9 cellular contexts compared by ENCODE assay signal in the genomic region with DNA sequence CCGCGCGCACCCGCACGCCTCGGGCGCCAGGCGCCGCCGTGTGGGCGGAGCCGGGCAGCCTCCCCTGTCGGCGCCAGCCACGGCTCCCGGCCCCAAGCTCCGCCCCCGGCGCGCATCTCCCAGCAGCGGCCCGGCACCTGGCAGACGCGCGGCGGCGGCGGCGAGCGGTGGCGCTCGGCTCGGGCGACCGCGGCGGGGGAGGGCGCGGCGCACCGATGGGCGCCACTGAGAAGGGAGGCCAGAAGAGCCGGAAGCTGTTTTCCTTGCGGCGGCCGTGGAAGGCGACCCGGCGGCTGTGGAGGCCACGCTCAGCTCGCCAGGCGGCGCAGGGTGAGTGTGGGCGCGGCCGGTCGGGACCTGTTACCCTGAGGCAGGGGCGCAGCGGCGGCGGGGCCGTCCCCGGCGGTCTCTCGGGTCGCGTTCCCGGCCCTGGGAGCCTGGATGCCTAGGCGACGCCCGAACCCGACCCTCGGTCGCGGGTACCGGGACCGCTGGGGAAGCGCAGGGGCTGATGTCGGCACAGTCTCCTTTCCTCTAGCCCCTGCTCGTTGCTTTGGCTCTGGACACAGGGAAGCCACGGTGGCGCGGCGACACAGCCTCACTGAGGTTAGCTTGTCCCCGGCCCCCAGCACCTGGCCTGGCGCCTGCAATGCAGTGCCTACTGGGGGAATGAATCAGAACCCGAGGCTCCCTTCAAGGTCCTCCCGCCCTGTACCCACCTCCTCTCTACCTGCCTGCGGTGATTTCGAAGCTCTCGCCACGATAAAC. TPM values are rescaled to one million over a fixed set of nuclear protein-coding genes. Genes with fewer than 3 reads are reported as not detected.
A peak's percentile ranks its signal among the peaks of the same experiment; 100 is the strongest.
DNase-seq lines count a peak whose midpoint lies in the region; ATAC-seq, FAIRE-seq and TF ChIP-seq lines count a peak whose summit lies in the region.
"Had no signal": no experiment of that assay in that cellular context is flagged by ENCODE, and none has a peak within 500 bp of the region (broad histone marks: within the 10 kb centered on the region; RNA-seq: fewer than 3 reads in every experiment).

No MANE protein-coding gene starts in this region.

- peak; percentile 55 for TF ChIP-seq CTCF in C4-2B (conservative IDR thresholded peaks at IDR 0.05)

- no peaks in the 10 kb centered on the region for H3K9me3 Mint-ChIP-seq in activated CD4-positive, alpha-beta memory T cell treated with anti-CD3 and anti-CD28 coated beads for 36 hours
- H3K9me3 Mint-ChIP-seq in memory B cell = no peaks in the 10 kb centered on the region

- no peak overlapping the region for H3K27ac Mint-ChIP-seq in activated CD4-positive, alpha-beta memory T cell treated with anti-CD3 and anti-CD28 coated beads for 36 hours
- H3K27ac Mint-ChIP-seq in memory B cell = no peak overlapping the region

- H3K4me1 Mint-ChIP-seq in activated CD4-positive, alpha-beta memory T cell treated with anti-CD3 and anti-CD28 coated beads for 36 hours (ENCODE audit: low read depth) = peaks cover 17% of the 10 kb centered on the region
- peaks cover 14% of the 10 kb centered on the region for H3K4me1 Mint-ChIP-seq in memory B cell

- DNase-seq in GM19239 (ENCODE audit: insufficient read length, low spot score) = peak; percentile 92
- peak; percentile 62 for DNase-seq in NCI-H526 treated with DMSO at 0.1 percent for 48 hours (lab: John Stamatoyannopoulos, UW)
- DNase-seq in activated CD4-positive, alpha-beta memory T cell treated with anti-CD3 and anti-CD28 coated beads for 36 hours = peak; percentile 89
- peak; percentile 86 for DNase-seq in ecto neural progenitor cell (ENCODE audit: low spot score)
- peak; percentile 74 to 76 for DNase-seq in memory B cell (ENCODE audit: low spot score in 2 of 2)
- peak; percentile 63 for DNase-seq in stimulated activated CD8-positive, alpha-beta memory T cell treated with anti-CD3 and anti-CD28 coated beads, Interleukin-12 subunit alpha, Interleukin-12 subunit beta, amount 100 ng/mL, for 24 hours (ENCODE audit: extremely low read depth)

- no peaks in the 10 kb centered on the region for H3K36me3 Mint-ChIP-seq in activated CD4-positive, alpha-beta memory T cell treated with anti-CD3 and anti-CD28 coated beads for 36 hours
- H3K36me3 Mint-ChIP-seq in memory B cell = no peaks in the 10 kb centered on the region

- H3K27me3 Mint-ChIP-seq in activated CD4-positive, alpha-beta memory T cell treated with anti-CD3 and anti-CD28 coated beads for 36 hours = peaks cover 10% of the 10 kb centered on the region
- H3K27me3 Mint-ChIP-seq in memory B cell = peaks cover 11% of the 10 kb centered on the region

- FAIRE-seq in GM19239 (lab: Jason Lieb, UNC) = no peak
- FAIRE-seq: endometrium had no signal

- peak overlapping the region; percentile 38 for H3K27ac ChIP-seq in C4-2B

- POLR2A ChIA-PET in activated CD4-positive, alpha-beta memory T cell treated with anti-CD3 and anti-CD28 coated beads for 36 hours (lab: Charles Lee) = interaction anchor here (0.6 to 1.3 kb wide), 4 partner anchors 12 to 431 kb away, joined by 3 to 8 read pairs (median 4); no protein-coding TSS in a partner anchor

- intact Hi-C loops in activated CD4-positive, alpha-beta memory T cell treated with anti-CD3 and anti-CD28 coated beads for 36 hours (cut with micrococcal nuclease) = loop anchor here (1.0 to 2.0 kb wide), 5 partner anchors 24 to 186 kb away; a partner anchor contains a TSS

- CTCF ChIA-PET in activated CD4-positive, alpha-beta memory T cell treated with anti-CD3 and anti-CD28 coated beads for 36 hours (lab: Charles Lee) = interaction anchor here (0.8 to 1.5 kb wide), 7 partner anchors 18 to 176 kb away, joined by 3 to 10 read pairs (median 5); a partner anchor contains a TSS

- ATAC-seq in HG03432 (IDR thresholded peaks at IDR 0.05; ENCODE audit: unreplicated experiment) = peak; percentile 98
- peak; percentile 95 for ATAC-seq in memory B cell (ENCODE audit: low read depth)

- peak overlapping the region; percentile 84 for H3K4me3 Mint-ChIP-seq in activated CD4-positive, alpha-beta memory T cell treated with anti-CD3 and anti-CD28 coated beads for 36 hours
- H3K4me3 Mint-ChIP-seq in memory B cell = peak overlapping the region; percentile 84

RNA-seq across cellular contexts. Expression of a gene that starts 54.8 kb away (rescaled TPM):
- total RNA-seq in activated CD4-positive, alpha-beta memory T cell treated with anti-CD3 and anti-CD28 coated beads for 36 hours = 1 to 10 TPM; 3.2 to 3.9 TPM

Comparison
In these comparisons a context has a peak if more than half of its experiments do, and no peak if none do; other contexts are left out.
1. Peak in every context shown above with its lines: DNase-seq, ATAC-seq and H3K27ac ChIP-seq.